Comparison of ENCODE assay signal across 14 cellular contexts in genomic region chr2:11534746-11535484, GRCh38. TPM values are rescaled to one million over a fixed set of nuclear protein-coding genes. Genes with fewer than 3 reads are reported as not detected.
DNase-seq lines count a peak whose midpoint lies in the region; ATAC-seq and TF ChIP-seq lines count a peak whose summit lies in the region.
"Had no signal": no experiment of that assay in that cellular context is flagged by ENCODE, and none has a peak within 500 bp of the region (broad histone marks: within the 10 kb centered on the region; RNA-seq: fewer than 3 reads in every experiment).

No MANE protein-coding gene starts in this region.

- H3K4me3 ChIP-seq in BE2C (ENCODE audit: low read depth, low read length) (no peak overlapping the region), GM12875 (ENCODE audit: low read depth, low read length) (no peak overlapping the region), hepatocyte (no peak overlapping the region)
- H3K4me3 ChIP-seq: Peyer's patch, sigmoid colon had no signal

- no peak overlapping the region for H3K4me2 ChIP-seq in hepatocyte

- no peak for DNase-seq in BE2C
- DNase-seq in hepatocyte (ENCODE audit: low spot score), result no peak
- no peak for DNase-seq in GM19238 (ENCODE audit: insufficient read length, low spot score)
- no peak for DNase-seq in central memory CD4-positive, alpha-beta T cell
- no peak for DNase-seq in GOT3 (lab: John Stamatoyannopoulos, UW)
- DNase-seq: C1 segment of cervical spinal cord, left cardiac atrium, natural killer cell, NCI-H2171, Peyer's patch, sigmoid colon had no signal

- no peak for ATAC-seq in GM19324 (IDR thresholded peaks at IDR 0.05; ENCODE audit: low FRiP score, unreplicated experiment)
- ATAC-seq: left cardiac atrium, natural killer cell had no signal

- H4K20me1 ChIP-seq in hepatocyte (ENCODE audit: insufficient read depth, poor library complexity, severe bottlenecking), result no peaks in the 10 kb centered on the region

- H3K36me3 ChIP-seq in BE2C (no peaks in the 10 kb centered on the region), hepatocyte (replicated peaks; ENCODE audit: insufficient read depth, low read depth) (no peaks in the 10 kb centered on the region)
- H3K36me3 ChIP-seq: Peyer's patch, sigmoid colon had no signal

- H3K27me3 ChIP-seq in BE2C (no peaks in the 10 kb centered on the region), hepatocyte (no peaks in the 10 kb centered on the region)
- H3K27me3 ChIP-seq: Peyer's patch had no signal

- peak overlapping the region; percentile 83 for H3K27ac ChIP-seq in VCaP
- H3K27ac ChIP-seq in hepatocyte, result no peak overlapping the region
- H3K27ac ChIP-seq: Peyer's patch, sigmoid colon had no signal

- 80% methylated on average over 7 of the region's 7 CpGs for WGBS in hepatocyte (ENCODE audit: low lambda C conversion rate, missing lambda C conversion rate)

- H3K79me2 ChIP-seq in hepatocyte, result no peaks in the 10 kb centered on the region

- no peaks in the 10 kb centered on the region for H3K9me2 ChIP-seq in hepatocyte (replicated peaks; ENCODE audit: insufficient read depth)

- H3K9me3 ChIP-seq in BE2C (no peaks in the 10 kb centered on the region), hepatocyte (ENCODE audit: low read depth) (no peaks in the 10 kb centered on the region)
- H3K9me3 ChIP-seq: Peyer's patch, sigmoid colon had no signal

- TF ChIP-seq CTCF in BE2C (IDR thresholded peaks at IDR 0.05; ENCODE audit: low read depth, low read length) (peak; percentile 38), GM12875 (IDR thresholded peaks at IDR 0.05; ENCODE audit: borderline replicate concordance, insufficient read depth, low read depth, low read length) (peak; percentile 51; the same call in 1 of the 2 replicates), VCaP (conservative IDR thresholded peaks at IDR 0.05) (0 out of 2 replicates have a peak, but pooled peaks have one; percentile 14), hepatocyte (IDR thresholded peaks at IDR 0.05; ENCODE audit: poor library complexity) (peak; percentile 14)

- no peak overlapping the region for H2AFZ ChIP-seq in hepatocyte

- H3K4me1 ChIP-seq in BE2C (peaks cover 9% of the 10 kb centered on the region; the same call in 1 of the 2 replicates), hepatocyte (ENCODE audit: insufficient read depth) (peaks cover 34% of the 10 kb centered on the region)
- H3K4me1 ChIP-seq: Peyer's patch had no signal

RNA-seq across cellular contexts. Expression of gene GREB1, which starts 1.1 kb away (rescaled TPM):
- polyA plus RNA-seq in BE2C (2012; ENCODE audit: insufficient read depth, insufficient read length, low read depth), result 22.5 TPM
- 4.0 and 5.7 TPM in 2 replicates for total RNA-seq in hepatocyte
- 3.3 and 6.4 TPM in 2 replicates for polyA plus RNA-seq in hepatocyte
